ENCODE assay signal across 16 cellular contexts in the genomic region with DNA sequence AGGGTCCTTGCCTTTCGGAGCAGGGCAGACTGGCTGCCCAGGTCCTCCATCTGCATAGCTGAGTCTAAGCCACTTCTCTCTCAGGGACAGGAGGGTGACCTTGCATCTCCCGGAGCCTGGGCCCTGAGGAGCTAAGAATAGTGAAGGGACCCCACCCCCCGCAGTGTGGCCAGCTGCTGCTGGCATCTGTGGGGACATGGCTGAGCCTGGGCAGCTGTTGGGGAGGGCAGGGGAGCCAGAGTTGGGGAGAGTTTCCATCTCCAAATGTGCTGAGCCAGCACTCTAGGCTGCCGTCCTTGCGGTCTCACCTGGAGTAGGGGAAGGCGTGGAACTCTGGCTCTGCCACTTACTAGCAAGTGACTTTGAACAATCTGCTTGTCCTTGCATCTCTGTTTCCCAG. TPM values are rescaled to one million over a fixed set of nuclear protein-coding genes. Genes with fewer than 3 reads are reported as not detected.
"Had no signal": no experiment of that assay in that cellular context is flagged by ENCODE, and none has a peak within 500 bp of the region (broad histone marks: within the 10 kb centered on the region; RNA-seq: fewer than 3 reads in every experiment).

No MANE protein-coding gene starts in this region.

- H3K4me1 ChIP-seq: prostate gland had no signal

- H3K27ac ChIP-seq: dorsolateral prefrontal cortex, prostate gland, stomach, thoracic aorta had no signal

- H3K36me3 Mint-ChIP-seq: activated CD4-positive, alpha-beta memory T cell treated with anti-CD3 and anti-CD28 coated beads for 36 hours; activated naive CD8-positive, alpha-beta T cell treated with anti-CD3 and anti-CD28 coated beads for 36 hours; naive thymus-derived CD4-positive, alpha-beta T cell had no signal

- DNase-seq: activated CD4-positive, alpha-beta memory T cell treated with anti-CD3 and anti-CD28 coated beads for 36 hours; activated CD4-positive, CD25-positive, alpha-beta regulatory T cell treated with anti-CD3 and anti-CD28 coated beads, Interleukin-2, amount 50 U/mL, for 72 hours; activated gamma-delta T cell; activated naive CD8-positive, alpha-beta T cell treated with anti-CD3 and anti-CD28 coated beads for 36 hours; activated T-cell treated with anti-CD3 and anti-CD28 coated beads, Interleukin-2, amount 50 U/mL, for 4 hours; dorsolateral prefrontal cortex; midbrain; naive thymus-derived CD4-positive, alpha-beta T cell; nucleus accumbens; stimulated activated CD4-positive, alpha-beta T cell treated with anti-CD3 and anti-CD28 coated beads, Interleukin-4, amount 100 ng/mL, for 4 hours; stomach had no signal

- H3K9me3 ChIP-seq: prostate gland, stomach, thoracic aorta had no signal

- H3K36me3 ChIP-seq: prostate gland, stomach, thoracic aorta had no signal

- H3K4me3 Mint-ChIP-seq: activated CD4-positive, alpha-beta memory T cell treated with anti-CD3 and anti-CD28 coated beads for 36 hours; activated naive CD8-positive, alpha-beta T cell treated with anti-CD3 and anti-CD28 coated beads for 36 hours; activated T-cell treated with anti-CD3 and anti-CD28 coated beads, Interleukin-2, amount 50 U/mL, for 4 hours; naive thymus-derived CD4-positive, alpha-beta T cell had no signal

- H3K4me3 ChIP-seq: dorsolateral prefrontal cortex, lung, prostate gland, stomach, thoracic aorta had no signal

- H3K9me3 Mint-ChIP-seq: activated CD4-positive, alpha-beta memory T cell treated with anti-CD3 and anti-CD28 coated beads for 36 hours; activated naive CD8-positive, alpha-beta T cell treated with anti-CD3 and anti-CD28 coated beads for 36 hours; activated T-cell treated with anti-CD3 and anti-CD28 coated beads, Interleukin-2, amount 50 U/mL, for 4 hours had no signal

- ATAC-seq: activated T-cell treated with anti-CD3 and anti-CD28 coated beads, Interleukin-2, amount 50 U/mL, for 4 hours; esophagus mucosa; naive thymus-derived CD4-positive, alpha-beta T cell had no signal

- H3K27ac Mint-ChIP-seq: activated CD4-positive, alpha-beta memory T cell treated with anti-CD3 and anti-CD28 coated beads for 36 hours; activated naive CD8-positive, alpha-beta T cell treated with anti-CD3 and anti-CD28 coated beads for 36 hours had no signal

RNA-seq across cellular contexts. Expression of a gene that starts 34.8 kb away (rescaled TPM):
- total RNA-seq: activated CD4-positive, alpha-beta memory T cell treated with anti-CD3 and anti-CD28 coated beads for 36 hours; activated naive CD8-positive, alpha-beta T cell treated with anti-CD3 and anti-CD28 coated beads for 36 hours; activated T-cell treated with anti-CD3 and anti-CD28 coated beads, Interleukin-2, amount 50 U/mL, for 4 hours; naive thymus-derived CD4-positive, alpha-beta T cell; T-helper 2 cell treated with Interferon-gamma antibody and Interleukin-4, amounts not matched to agents 100 ng/mL and 5 ng/mL, for 36 hours had no signal
- polyA plus RNA-seq: naive thymus-derived CD4-positive, alpha-beta T cell had no signal
